In genomic region chr1:10553124-10553523, GRCh38 we compare ENCODE assay signal across 1 cellular context.
TF ChIP-seq lines count a peak whose summit lies in the region.

No MANE protein-coding gene starts in this region.

TF ChIP-seq in IMR-90, 13 proteins besides CTCF, POLR2A, EP300 and RAD21 (continued from another document):
- TF ChIP-seq ELK1 (IDR thresholded peaks at IDR 0.05; ENCODE audit: borderline replicate concordance, low read depth, low read length), result no peak
- TF ChIP-seq MXI1 (IDR thresholded peaks at IDR 0.05; ENCODE audit: borderline replicate concordance, low read depth, low read length), result no peak
- TF ChIP-seq MAFK (IDR thresholded peaks at IDR 0.05; ENCODE audit: low read depth, low read length), result no peak
- no peak for TF ChIP-seq BHLHE40 (IDR thresholded peaks at IDR 0.05; ENCODE audit: low read depth, low read length)
- no peak for TF ChIP-seq MAZ (IDR thresholded peaks at IDR 0.05; ENCODE audit: borderline replicate concordance, low read depth, low read length)
- TF ChIP-seq RCOR1 (IDR thresholded peaks at IDR 0.05; ENCODE audit: insufficient replicate concordance, low read length), result no peak
